Comparison of ENCODE assay signal across 23 cellular contexts in the genomic region with DNA sequence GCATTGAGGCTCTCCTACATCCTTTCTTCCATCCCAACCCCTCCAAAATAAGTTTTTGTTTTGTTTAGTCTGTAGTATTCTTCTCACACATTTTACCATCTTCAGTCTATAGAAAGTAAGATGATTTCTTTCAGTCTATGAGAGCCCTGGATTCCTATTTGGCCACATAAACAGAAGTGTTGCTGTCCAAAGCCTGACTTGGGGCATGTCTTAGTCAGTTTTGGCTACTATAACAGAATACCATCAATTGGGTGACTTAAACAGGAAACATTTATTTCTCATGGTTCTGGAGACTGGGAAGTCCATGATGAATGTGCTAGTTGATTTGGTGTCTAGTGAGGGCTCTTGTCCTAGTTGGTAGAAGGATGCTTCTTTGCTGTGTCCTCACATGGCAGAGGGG.
"Had no signal": no experiment of that assay in that cellular context is flagged by ENCODE, and none has a peak within 500 bp of the region (broad histone marks: within the 10 kb centered on the region; RNA-seq: fewer than 3 reads in every experiment).

No MANE protein-coding gene starts in this region.

- ATAC-seq: activated CD8-positive, alpha-beta memory T cell treated with anti-CD3 and anti-CD28 coated beads, Interleukin-2, amount 10 ng/mL, durations not matched to agents 7 days and 5 days; activated naive CD4-positive, alpha-beta T cell treated with anti-CD3 and anti-CD28 coated beads, Interleukin-2, amount 50 U/mL, for 72 hours; activated naive CD8-positive, alpha-beta T cell treated with anti-CD3 and anti-CD28 coated beads, Interleukin-2, amount 50 U/mL, for 24 hours; Panc1; Right ventricle myocardium inferior; WTC11 had no signal

- DNase-seq: activated CD4-positive, alpha-beta T cell treated with anti-CD3 and anti-CD28 coated beads for 48 hours; activated CD4-positive, alpha-beta T cell treated with anti-CD3 and anti-CD28 coated beads, Interleukin-2, amount 50 U/mL, for 4 hours; activated CD4-positive, CD25-positive, alpha-beta regulatory T cell treated with anti-CD3 and anti-CD28 coated beads, Interleukin-2, amount 50 U/mL, for 72 hours; activated CD8-positive, alpha-beta memory T cell treated with anti-CD3 and anti-CD28 coated beads, Interleukin-2, amount 10 ng/mL, durations not matched to agents 7 days and 5 days; activated effector memory CD4-positive, alpha-beta T cell treated with Interleukin-2 at 50 U/mL for 16 hours; activated naive CD4-positive, alpha-beta T cell treated with Interleukin-2 at 50 U/mL for 16 hours; activated naive CD8-positive, alpha-beta T cell treated with anti-CD3 and anti-CD28 coated beads, Interleukin-2, amount 50 U/mL, for 24 hours; activated T-cell treated with anti-CD3 and anti-CD28 coated beads, Interleukin-2, amount 50 U/mL, for 24 hours; amygdala; NCI-H1092; NCI-H1417; NCI-H1930; NCI-H2171; NCI-H226; NCI-H510A; NCI-H526 treated with DMSO at 0.1 percent for 48 hours; NK-92 treated with Interleukin-12 subunit alpha and Interleukin-12 subunit beta, amount 100 ng/mL, for 24 hours; OCI-M1; RPMI8226 had no signal
